39 cellular contexts compared by ENCODE assay signal in genomic region chr5:168598639-168599038, GRCh38.
"Had no signal": no experiment of that assay in that cellular context is flagged by ENCODE, and none has a peak within 500 bp of the region (broad histone marks: within the 10 kb centered on the region; RNA-seq: fewer than 3 reads in every experiment).

No MANE protein-coding gene starts in this region.

- DNase-seq: activated CD4-positive, alpha-beta memory T cell treated with anti-CD3 and anti-CD28 coated beads for 36 hours; activated CD4-positive, alpha-beta T cell treated with anti-CD3 and anti-CD28 coated beads for 36 hours; activated CD4-positive, CD25-positive, alpha-beta regulatory T cell; activated CD4-positive, CD25-positive, alpha-beta regulatory T cell treated with anti-CD3 and anti-CD28 coated beads, Interleukin-2, amount 50 U/mL, for 72 hours; activated CD8-positive, alpha-beta memory T cell treated with anti-CD3 and anti-CD28 coated beads, Interleukin-2, amount 10 ng/mL, durations not matched to agents 7 days and 5 days; activated CD8-positive, alpha-beta memory T cell treated with anti-CD3 and anti-CD28 coated beads, Interleukin-2, amount 50 U/mL, for 4 hours; activated CD8-positive, alpha-beta T cell treated with anti-CD3 and anti-CD28 coated beads, Interleukin-2, amount 10 ng/mL, durations not matched to agents 7 days and 5 days; activated effector memory CD4-positive, alpha-beta T cell treated with anti-CD3 and anti-CD28 coated beads, Interleukin-2, amount 50 U/mL, for 16 hours; activated naive CD4-positive, alpha-beta T cell treated with anti-CD3 and anti-CD28 coated beads for 36 hours; activated naive CD8-positive, alpha-beta T cell treated with anti-CD3 and anti-CD28 coated beads for 36 hours; activated naive CD8-positive, alpha-beta T cell treated with anti-CD3 and anti-CD28 coated beads, Interleukin-2, amount 50 U/mL, for 24 hours; activated T-cell treated with anti-CD3 and anti-CD28 coated beads, Interleukin-2, amount 50 U/mL, for 1 hour; activated T-cell treated with anti-CD3 and anti-CD28 coated beads, Interleukin-2, amount 50 U/mL, for 48 hours; adrenal gland; amygdala; aorta; dorsolateral prefrontal cortex; effector CD4-positive, alpha-beta T cell; effector memory CD8-positive, alpha-beta T cell; erythroblast; foreskin keratinocyte; gastrocnemius medialis; glutamatergic neuron; heart left ventricle; T-helper 1 cell; T-helper 17 cell; T1000 had no signal

- H3K4me3 Mint-ChIP-seq: activated CD4-positive, alpha-beta memory T cell treated with anti-CD3 and anti-CD28 coated beads for 36 hours; activated CD4-positive, alpha-beta T cell treated with anti-CD3 and anti-CD28 coated beads for 36 hours; activated CD4-positive, alpha-beta T cell treated with anti-CD3 and anti-CD28 coated beads, Interleukin-2, amount 10 ng/mL, durations not matched to agents 24 days and 14 days; activated CD8-positive, alpha-beta memory T cell treated with anti-CD3 and anti-CD28 coated beads, Interleukin-2, amount 10 ng/mL, durations not matched to agents 7 days and 5 days; activated CD8-positive, alpha-beta T cell treated with anti-CD3 and anti-CD28 coated beads, Interleukin-2, amount 10 ng/mL, durations not matched to agents 7 days and 5 days; activated naive CD4-positive, alpha-beta T cell treated with anti-CD3 and anti-CD28 coated beads for 36 hours; activated naive CD4-positive, alpha-beta T cell treated with anti-CD3 and anti-CD28 coated beads, Interleukin-2, amount 50 U/mL, for 24 hours; activated naive CD8-positive, alpha-beta T cell treated with anti-CD3 and anti-CD28 coated beads for 36 hours; activated naive CD8-positive, alpha-beta T cell treated with anti-CD3 and anti-CD28 coated beads, Interleukin-2, amount 50 U/mL, for 24 hours; activated T-helper 1 cell treated with anti-CD3 and anti-CD28 coated beads, Interleukin-12 subunit alpha, Interleukin-12 subunit beta, Interleukin-2, Interleukin-4 antibody, amounts not matched to agents 30 ng/mL and 10 ng/mL and 1 ng/mL, durations not matched to agents 14 hours and 24 hours and 36 hours; brain; central memory CD8-positive, alpha-beta T cell; dendritic cell treated with granulocyte-macrophage colony-stimulating factor and Interleukin-4, amounts not matched to agents 40 ng/mL and 50 ng/mL, for 4 days; effector memory CD8-positive, alpha-beta T cell; T-helper 17 cell; T-helper 2 cell treated with Interferon-gamma antibody and Interleukin-4, amounts not matched to agents 5 μg/mL and 100 μg/mL, for 36 hours had no signal

- H3K4me3 ChIP-seq: adrenal gland, breast epithelium, cardiac muscle cell, coronary artery, dorsolateral prefrontal cortex, esophagus muscularis mucosa, gastrocnemius medialis, heart left ventricle had no signal

- ATAC-seq: activated CD4-positive, alpha-beta T cell treated with anti-CD3 and anti-CD28 coated beads for 36 hours; activated CD8-positive, alpha-beta memory T cell treated with anti-CD3 and anti-CD28 coated beads, Interleukin-2, amount 10 ng/mL, durations not matched to agents 7 days and 5 days; activated CD8-positive, alpha-beta T cell treated with anti-CD3 and anti-CD28 coated beads, Interleukin-2, amount 10 ng/mL, durations not matched to agents 7 days and 5 days; activated naive CD8-positive, alpha-beta T cell treated with anti-CD3 and anti-CD28 coated beads, Interleukin-2, amount 50 U/mL, for 24 hours; effector memory CD8-positive, alpha-beta T cell; foreskin keratinocyte; gastrocnemius medialis; heart left ventricle; T-helper 17 cell had no signal

- H3K9me3 ChIP-seq: adrenal gland, breast epithelium, esophagus muscularis mucosa, gastrocnemius medialis, heart left ventricle had no signal

- H3K4me1 Mint-ChIP-seq: activated CD4-positive, alpha-beta T cell treated with anti-CD3 and anti-CD28 coated beads, Interleukin-2, amount 10 ng/mL, durations not matched to agents 24 days and 14 days; activated naive CD4-positive, alpha-beta T cell treated with anti-CD3 and anti-CD28 coated beads, Interleukin-2, amount 50 U/mL, for 24 hours; activated naive CD8-positive, alpha-beta T cell treated with anti-CD3 and anti-CD28 coated beads for 36 hours; activated naive CD8-positive, alpha-beta T cell treated with anti-CD3 and anti-CD28 coated beads, Interleukin-2, amount 50 U/mL, for 24 hours; central memory CD8-positive, alpha-beta T cell; T-helper 17 cell had no signal

- H3K36me3 Mint-ChIP-seq: activated CD8-positive, alpha-beta memory T cell treated with anti-CD3 and anti-CD28 coated beads, Interleukin-2, amount 10 ng/mL, durations not matched to agents 7 days and 5 days; brain had no signal

- H3K27me3 ChIP-seq: adrenal gland, breast epithelium, cardiac muscle cell, dorsolateral prefrontal cortex, gastrocnemius medialis, heart left ventricle had no signal

- H3K27ac ChIP-seq: adrenal gland, breast epithelium, cardiac muscle cell, coronary artery, dorsolateral prefrontal cortex, esophagus muscularis mucosa, foreskin keratinocyte, gastrocnemius medialis, heart left ventricle had no signal

- H3K36me3 ChIP-seq: adrenal gland, breast epithelium, cardiac muscle cell, esophagus muscularis mucosa, gastrocnemius medialis, heart left ventricle had no signal

- H3K27ac Mint-ChIP-seq: activated CD4-positive, alpha-beta memory T cell treated with anti-CD3 and anti-CD28 coated beads for 36 hours; activated CD4-positive, alpha-beta T cell treated with anti-CD3 and anti-CD28 coated beads for 36 hours; activated CD4-positive, alpha-beta T cell treated with anti-CD3 and anti-CD28 coated beads, Interleukin-2, amount 10 ng/mL, durations not matched to agents 24 days and 14 days; activated CD8-positive, alpha-beta memory T cell treated with anti-CD3 and anti-CD28 coated beads, Interleukin-2, amount 10 ng/mL, durations not matched to agents 7 days and 5 days; activated CD8-positive, alpha-beta T cell treated with anti-CD3 and anti-CD28 coated beads, Interleukin-2, amount 10 ng/mL, durations not matched to agents 7 days and 5 days; activated naive CD4-positive, alpha-beta T cell treated with anti-CD3 and anti-CD28 coated beads for 36 hours; activated naive CD4-positive, alpha-beta T cell treated with anti-CD3 and anti-CD28 coated beads, Interleukin-2, amount 50 U/mL, for 24 hours; activated naive CD8-positive, alpha-beta T cell treated with anti-CD3 and anti-CD28 coated beads for 36 hours; activated naive CD8-positive, alpha-beta T cell treated with anti-CD3 and anti-CD28 coated beads, Interleukin-2, amount 50 U/mL, for 24 hours; activated T-helper 1 cell treated with anti-CD3 and anti-CD28 coated beads, Interleukin-12 subunit alpha, Interleukin-12 subunit beta, Interleukin-2, Interleukin-4 antibody, amounts not matched to agents 30 ng/mL and 10 ng/mL and 1 ng/mL, durations not matched to agents 14 hours and 24 hours and 36 hours; activated T-helper 2 cell treated with anti-CD3 and anti-CD28 coated beads, Interferon-gamma antibody, Interleukin-2, Interleukin-4, amounts not matched to agents 10 μg/mL and 5 μg/mL and 100 μg/mL, durations not matched to agents 14 hours and 24 hours and 36 hours; dendritic cell treated with granulocyte-macrophage colony-stimulating factor and Interleukin-4, amounts not matched to agents 40 ng/mL and 50 ng/mL, for 4 days; effector memory CD8-positive, alpha-beta T cell; T-helper 17 cell; T-helper 2 cell treated with Interferon-gamma antibody and Interleukin-4, amounts not matched to agents 5 μg/mL and 100 μg/mL, for 36 hours had no signal

- H3K4me1 ChIP-seq: breast epithelium, esophagus muscularis mucosa, foreskin keratinocyte, gastrocnemius medialis, heart left ventricle had no signal

- H3K9me3 Mint-ChIP-seq: activated CD4-positive, alpha-beta memory T cell treated with anti-CD3 and anti-CD28 coated beads for 36 hours; activated T-helper 2 cell treated with anti-CD3 and anti-CD28 coated beads, Interferon-gamma antibody, Interleukin-2, Interleukin-4, amounts not matched to agents 10 μg/mL and 5 μg/mL and 100 μg/mL, durations not matched to agents 14 hours and 24 hours and 36 hours; central memory CD8-positive, alpha-beta T cell; dendritic cell treated with granulocyte-macrophage colony-stimulating factor and Interleukin-4, amounts not matched to agents 40 ng/mL and 50 ng/mL, for 4 days; effector memory CD8-positive, alpha-beta T cell; T-helper 2 cell treated with Interferon-gamma antibody and Interleukin-4, amounts not matched to agents 5 μg/mL and 100 μg/mL, for 36 hours had no signal
